Comparison of ENCODE assay signal across 8 cellular contexts in the genomic region with DNA sequence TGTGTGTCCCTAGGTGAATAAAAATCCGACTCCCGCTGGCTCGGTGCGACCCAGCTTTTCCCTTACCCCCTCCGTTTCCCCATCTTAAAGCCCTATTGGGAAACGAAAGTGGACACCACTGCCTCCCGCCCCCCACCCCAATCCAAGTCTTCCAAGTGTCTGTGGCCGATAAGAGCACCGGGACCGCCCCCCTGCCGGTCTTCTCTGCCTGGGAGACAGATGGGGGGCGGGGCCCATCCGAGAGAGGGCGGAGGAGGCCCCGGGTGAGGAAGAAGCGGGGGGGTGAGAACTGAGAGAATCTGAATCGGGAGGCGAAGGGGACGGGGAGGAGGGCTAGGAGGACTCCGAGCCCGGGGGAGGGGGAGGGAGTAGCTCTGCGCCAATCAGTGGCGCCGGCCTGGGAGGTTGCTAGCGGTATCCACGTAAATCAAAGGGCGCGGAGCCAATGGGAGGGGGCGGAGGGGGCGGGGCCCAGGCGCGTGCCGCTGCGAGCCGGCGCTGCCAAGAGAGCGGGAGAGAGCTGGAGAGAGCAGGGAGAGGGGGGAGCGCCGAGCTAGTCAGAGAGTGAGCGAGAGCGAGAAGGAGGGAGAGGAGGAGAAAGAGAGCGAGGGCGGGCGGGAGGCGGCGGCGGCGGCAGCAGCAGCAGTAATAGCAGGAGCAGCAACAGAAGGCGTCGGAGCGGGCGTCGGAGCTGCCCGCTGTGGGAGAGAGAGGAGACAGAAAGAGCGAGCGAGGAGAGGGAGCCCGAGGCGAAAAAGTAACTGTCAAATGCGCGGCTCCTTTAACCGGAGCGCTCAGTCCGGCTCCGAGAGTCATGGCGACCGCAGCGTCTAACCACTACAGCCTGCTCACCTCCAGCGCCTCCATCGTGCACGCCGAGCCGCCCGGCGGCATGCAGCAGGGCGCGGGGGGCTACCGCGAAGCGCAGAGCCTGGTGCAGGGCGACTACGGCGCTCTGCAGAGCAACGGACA. TPM values are rescaled to one million over a fixed set of nuclear protein-coding genes. Genes with fewer than 3 reads are reported as not detected.
DNase-seq lines count a peak whose midpoint lies in the region; ATAC-seq lines count a peak whose summit lies in the region.

A gene (plus strand): TSS at position 515 of the 972 bp plus-strand sequence. CDS start 300 bp downstream, at position 815.

- peaks cover 6% of the 10 kb centered on the region for H3K36me3 Mint-ChIP-seq in stimulated activated effector memory CD8-positive, alpha-beta T cell treated with anti-CD3 and anti-CD28 coated beads, Interleukin-12 subunit alpha, Interleukin-12 subunit beta, amount 100 ng/mL, for 72 hours

- no peak within 1 kb of the TSS for H3K9ac ChIP-seq in muscle layer of colon (ENCODE audit: low read length)

- H3K27ac ChIP-seq in esophagus (ENCODE audit: low read depth in 2 of 2, low read length in 1 of 2): no peak within 1 kb of the TSS
- H3K27ac ChIP-seq in muscle layer of colon (ENCODE audit: low read depth, low read length): no peak within 1 kb of the TSS

- H3K27me3 ChIP-seq in esophagus (ENCODE audit: control insufficient read depth in 1 of 2, insufficient read depth in 2 of 2, low read length in 2 of 2) (peaks cover 2 to 40% of the 10 kb centered on the region in 2 donors), muscle layer of colon (ENCODE audit: control insufficient read depth in 1 of 2, insufficient read depth in 2 of 2, low read length in 2 of 2) (peaks cover 67 to 85% of the 10 kb centered on the region in 2 donors)

- peak; percentile 48 for ATAC-seq in GM19455 (IDR thresholded peaks at IDR 0.05; ENCODE audit: unreplicated experiment)
- peak; percentile 62 for ATAC-seq in HG03565 (IDR thresholded peaks at IDR 0.05; ENCODE audit: unreplicated experiment)
- peak; percentile 81 for ATAC-seq in stimulated activated effector memory CD8-positive, alpha-beta T cell treated with anti-CD3 and anti-CD28 coated beads, Interleukin-12 subunit alpha, Interleukin-12 subunit beta, amount 100 ng/mL, for 72 hours

- H3K4me1 ChIP-seq in esophagus (ENCODE audit: control insufficient read depth in 2 of 2, insufficient read depth in 2 of 2, low read length in 1 of 2) (peaks cover 4 to 24% of the 10 kb centered on the region in 2 donors), muscle layer of colon (ENCODE audit: insufficient read depth, low read length) (peaks cover 34% of the 10 kb centered on the region)

- H3K4me1 Mint-ChIP-seq in stimulated activated effector memory CD8-positive, alpha-beta T cell treated with anti-CD3 and anti-CD28 coated beads, Interleukin-12 subunit alpha, Interleukin-12 subunit beta, amount 100 ng/mL, for 72 hours: peaks cover 50% of the 10 kb centered on the region

- 1 to 2% methylated on average over 72 to 83 of the region's 83 CpGs for WGBS in esophagus, 2 donors

- H3K36me3 ChIP-seq in esophagus (ENCODE audit: control insufficient read depth in 2 of 2, insufficient read depth in 2 of 2, low read length in 1 of 2): no peaks in the 10 kb centered on the region
- no peaks in the 10 kb centered on the region for H3K36me3 ChIP-seq in muscle layer of colon (ENCODE audit: insufficient read depth, low read length)

- peak within 1 kb of the TSS; percentile 45 to 57 for H3K4me3 ChIP-seq in esophagus (ENCODE audit: low read depth in 1 of 2, low read length in 2 of 2)
- H3K4me3 ChIP-seq in muscle layer of colon (ENCODE audit: low read depth in 1 of 2, low read length in 2 of 2): peak within 1 kb of the TSS; percentile 38 to 67

- H3K4me3 Mint-ChIP-seq in stimulated activated effector memory CD8-positive, alpha-beta T cell treated with anti-CD3 and anti-CD28 coated beads, Interleukin-12 subunit alpha, Interleukin-12 subunit beta, amount 100 ng/mL, for 72 hours: peak within 1 kb of the TSS; percentile 91

- no peaks in the 10 kb centered on the region for H3K9me3 ChIP-seq in esophagus (ENCODE audit: control insufficient read depth in 2 of 2, insufficient read depth in 1 of 2, low read depth in 1 of 2, low read length in 1 of 2)
- no peaks in the 10 kb centered on the region for H3K9me3 ChIP-seq in muscle layer of colon (ENCODE audit: low read length)

- no peaks in the 10 kb centered on the region for H3K9me3 Mint-ChIP-seq in stimulated activated effector memory CD8-positive, alpha-beta T cell treated with anti-CD3 and anti-CD28 coated beads, Interleukin-12 subunit alpha, Interleukin-12 subunit beta, amount 100 ng/mL, for 72 hours

- peak; percentile 54 for DNase-seq in CD1c-positive myeloid dendritic cell (ENCODE audit: extremely low spot score)
- peak; percentile 97 for DNase-seq in NCI-H748 treated with DMSO at 0.1 percent for 48 hours (lab: John Stamatoyannopoulos, UW)
- DNase-seq in activated T-cell treated with anti-CD3 and anti-CD28 coated beads for 4 hours: peak; percentile 51
- peak in 1 of 2 donors; percentile 65 for DNase-seq in stimulated activated effector memory CD8-positive, alpha-beta T cell treated with anti-CD3 and anti-CD28 coated beads, Interleukin-12 subunit alpha, Interleukin-12 subunit beta, amount 100 ng/mL, for 72 hours (ENCODE audit: low spot score in 2 of 2)

- no peak within 1 kb of the TSS for H3K27ac Mint-ChIP-seq in stimulated activated effector memory CD8-positive, alpha-beta T cell treated with anti-CD3 and anti-CD28 coated beads, Interleukin-12 subunit alpha, Interleukin-12 subunit beta, amount 100 ng/mL, for 72 hours

RNA-seq across cellular contexts. Expression of the gene that starts here (rescaled TPM):
- polyA plus RNA-seq in esophagus: not detected
